20 cellular contexts compared by ENCODE assay signal in the genomic region with DNA sequence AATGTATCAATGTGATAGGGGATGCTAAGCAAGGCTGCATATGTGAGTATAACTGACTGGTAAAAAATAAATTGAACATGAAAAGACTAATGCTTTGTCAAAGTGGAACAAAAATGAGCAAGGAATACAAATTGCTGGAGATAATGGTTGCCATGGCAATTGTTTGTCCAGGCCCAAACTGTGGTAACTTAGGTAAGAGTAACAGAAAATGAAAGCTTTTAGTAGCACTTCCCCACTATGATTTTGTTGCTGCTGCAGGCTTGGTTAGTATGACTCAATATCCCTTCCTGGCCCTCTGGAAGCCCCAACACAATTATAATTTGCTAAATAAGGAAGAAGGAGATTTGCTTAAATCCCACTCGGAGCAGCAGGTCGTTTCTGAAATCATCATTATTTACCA.
DNase-seq lines count a peak whose midpoint lies in the region; ATAC-seq, FAIRE-seq and TF ChIP-seq lines count a peak whose summit lies in the region.
"Had no signal": no experiment of that assay in that cellular context is flagged by ENCODE, and none has a peak within 500 bp of the region (broad histone marks: within the 10 kb centered on the region; RNA-seq: fewer than 3 reads in every experiment).

No MANE protein-coding gene starts in this region.

- ATAC-seq in GM19324 (IDR thresholded peaks at IDR 0.05; ENCODE audit: low FRiP score, unreplicated experiment) (peak; percentile 67), K562 (no peak)
- ATAC-seq: A549; CD8-positive, alpha-beta T cell had no signal

- no peaks in the 10 kb centered on the region for H3K23me2 ChIP-seq in H9 (ENCODE audit: insufficient read length, low read depth, low read length, poor library complexity, severe bottlenecking)

- no peak overlapping the region for H3K18ac ChIP-seq in H9 (ENCODE audit: insufficient read length, low read depth, low read length)

- no peak overlapping the region for H2AK5ac ChIP-seq in H9 (ENCODE audit: insufficient read length, low read length)

- H4K20me1 ChIP-seq in OCI-LY3 (ENCODE audit: insufficient read depth, low read length) (no peaks in the 10 kb centered on the region), K562 (replicated peaks; ENCODE audit: control insufficient read depth, insufficient read depth, low read length) (no peaks in the 10 kb centered on the region), H9 (ENCODE audit: control insufficient read depth, insufficient read depth, insufficient read length) (no peaks in the 10 kb centered on the region)

- no peak overlapping the region for H4K8ac ChIP-seq in H9 (replicated peaks; ENCODE audit: insufficient read length, low read depth, low read length)

- H2AFZ ChIP-seq in OCI-LY3 (ENCODE audit: low read depth, low read length): peak overlapping the region; percentile 59; the same call in 1 of the 2 replicates
- H2AFZ ChIP-seq in K562 (ENCODE audit: low read depth, low read length): no peak overlapping the region
- H2AFZ ChIP-seq in H9 (ENCODE audit: low read length): no peak overlapping the region
- H2AFZ ChIP-seq: GM23248 had no signal

- H3K4me3 Mint-ChIP-seq in H9: no peak overlapping the region
- H3K4me3 Mint-ChIP-seq: CD8-positive, alpha-beta T cell had no signal

- H3K27ac ChIP-seq in OCI-LY3 (ENCODE audit: low read length) (no peak overlapping the region), K562 (ENCODE audit: extremely low read depth, low read depth, low read length) (no peak overlapping the region), H9 (ENCODE audit: insufficient read length, low read depth, low read length) (no peak overlapping the region)
- H3K27ac ChIP-seq: A549, C4-2B, GM23248 had no signal

- H3K9me3 ChIP-seq in OCI-LY3 (ENCODE audit: insufficient read depth, low read length) (no peaks in the 10 kb centered on the region), K562 (replicated peaks; ENCODE audit: control insufficient read depth, insufficient read depth, low read depth, low read length) (no peaks in the 10 kb centered on the region), H9 (ENCODE audit: control insufficient read depth, low read depth, low read length) (no peaks in the 10 kb centered on the region)
- H3K9me3 ChIP-seq: A549, BE2C had no signal

- no peak for TF ChIP-seq EP300 in K562 (IDR thresholded peaks at IDR 0.05; ENCODE audit: low read length)

- intact Hi-C loops in K562 (cut with micrococcal nuclease): no loop called here

- H2BK12ac ChIP-seq in H9 (ENCODE audit: insufficient read length, low read depth, low read length): no peak overlapping the region

- no peak overlapping the region for H2BK15ac ChIP-seq in H9 (ENCODE audit: low read depth, low read length)

- no peaks in the 10 kb centered on the region for H3K36me3 ChIP-seq in OCI-LY3 (replicated peaks; ENCODE audit: low read depth, low read length)
- H3K36me3 ChIP-seq in K562 (ENCODE audit: control insufficient read depth, insufficient read depth, low read length): no peaks in the 10 kb centered on the region
- H3K36me3 ChIP-seq: BE2C had no signal

- H3K4me1 ChIP-seq in OCI-LY3 (ENCODE audit: low read length) (peaks cover 27% of the 10 kb centered on the region), K562 (replicated peaks in 1 of 2; ENCODE audit: control insufficient read depth in 2 of 2, insufficient read depth in 2 of 2, low read length in 2 of 2) (no peaks in the 10 kb centered on the region), H9 (ENCODE audit: insufficient read depth, low read length) (no peaks in the 10 kb centered on the region)
- H3K4me1 ChIP-seq: A549 had no signal

- H3K27me3 ChIP-seq in OCI-LY3 (ENCODE audit: low read depth, low read length) (no peaks in the 10 kb centered on the region), K562 (ENCODE audit: control insufficient read depth in 2 of 2, insufficient read depth in 2 of 2, low read length in 2 of 2) (no peaks in the 10 kb centered on the region), H9 (ENCODE audit: insufficient read depth, low read length) (no peaks in the 10 kb centered on the region)
- H3K27me3 ChIP-seq: BE2C had no signal

- POLR2A ChIA-PET in K562 (lab: Yijun Ruan, JAX): no interaction called here

- FAIRE-seq in K562 (lab: Jason Lieb, UNC): no peak
- FAIRE-seq: A549, D721Med, H54 had no signal

- H3K9me3 Mint-ChIP-seq in H9: no peaks in the 10 kb centered on the region; a peak in 1 of 5 replicates
- H3K9me3 Mint-ChIP-seq: CD8-positive, alpha-beta T cell had no signal

- no peak overlapping the region for H3K14ac ChIP-seq in H9 (ENCODE audit: insufficient read depth, low read length)

- no peak for TF ChIP-seq RAD21 in K562 (CRISPR knock-in tag; conservative IDR thresholded peaks at IDR 0.05 in 1 of 2, IDR thresholded peaks at IDR 0.05 in 1 of 2)

- no peak overlapping the region for H2BK5ac ChIP-seq in H9 (ENCODE audit: insufficient read length, low read length)

- TF ChIP-seq CTCF in OCI-LY3 (IDR thresholded peaks at IDR 0.05; ENCODE audit: low read depth, low read length) (no peak), K562 (IDR thresholded peaks at IDR 0.05 in 2 of 3, conservative IDR thresholded peaks at IDR 0.05 in 1 of 3; ENCODE audit: insufficient read depth in 2 of 3, low read depth in 1 of 3, low read length in 3 of 3) (no peak), H9 (conservative IDR thresholded peaks at IDR 0.05) (no peak)

- no peaks in the 10 kb centered on the region for H3K36me3 Mint-ChIP-seq in H9 (ENCODE audit: insufficient read depth in 1 of 3, low read depth in 3 of 3)
- H3K36me3 Mint-ChIP-seq: CD8-positive, alpha-beta T cell had no signal

- no TSS peak for BruUV-seq in K562 (replicated peaks; lab: Mats Ljungman, UMichigan)

- WGBS in K562 (ENCODE audit: insufficient coverage, low coverage, missing lambda C conversion rate): 0% methylated on average over 2 of the region's 2 CpGs
- WGBS in H9 (ENCODE audit: extremely low coverage, insufficient read length, low lambda C conversion rate): no CpG with 5 or more reads among the region's 2 CpGs

- H3K9ac ChIP-seq in OCI-LY3 (ENCODE audit: low read length) (no peak overlapping the region), K562 (ENCODE audit: insufficient read depth in 1 of 2, low read depth in 2 of 2, low read length in 2 of 2) (no peak overlapping the region), H9 (ENCODE audit: extremely low read depth, insufficient read length, low read length) (no peak overlapping the region)
- H3K9ac ChIP-seq: GM23248 had no signal

- in situ Hi-C loops in K562 (cut with MboI): no loop called here

- no peak overlapping the region for H2BK20ac ChIP-seq in H9 (ENCODE audit: low read depth, low read length, poor library complexity, severe bottlenecking)

- H3K4me2 ChIP-seq in OCI-LY3 (ENCODE audit: low read length) (peak overlapping the region; percentile 40), K562 (ENCODE audit: insufficient read depth, low read length) (no peak overlapping the region), H9 (ENCODE audit: insufficient read depth, insufficient read length, low read length) (no peak overlapping the region)
- H3K4me2 ChIP-seq: A549 had no signal

- H3T11ph ChIP-seq in H9 (ENCODE audit: low read length): no peak overlapping the region

- H3K4me3 ChIP-seq in OCI-LY3 (ENCODE audit: low read length) (no peak overlapping the region), K562 (no peak overlapping the region)
- H3K4me3 ChIP-seq: A549, GM23248 had no signal

- peak; percentile 41 for DNase-seq in HT1080 (ENCODE audit: low read depth)
- no peak for DNase-seq in K562 (ENCODE audit: extremely low read depth in 1 of 4, low spot score in 3 of 4)
- DNase-seq in NCI-H1417 treated with DMSO at 0.1 percent for 48 hours (lab: John Stamatoyannopoulos, UW): no peak
- no peak for DNase-seq in H9
- DNase-seq in DMS79 treated with DMSO at 0.1 percent for 48 hours (lab: John Stamatoyannopoulos, UW): no peak
- DNase-seq in activated CD8-positive, alpha-beta memory T cell treated with anti-CD3 and anti-CD28 coated beads for 24 hours: no peak
- DNase-seq: BE2C; CD8-positive, alpha-beta T cell; COR-L47; DMS153; DND-41; GDM1; GM23248; Karpas-422 had no signal

- no peak overlapping the region for H4K5ac ChIP-seq in H9 (ENCODE audit: insufficient read length, low read depth, low read length)

- H3K4ac ChIP-seq in H9 (ENCODE audit: low read depth, low read length): no peak overlapping the region

- H4K91ac ChIP-seq in H9 (ENCODE audit: insufficient read length, low read depth, low read length): no peak overlapping the region

- CTCF ChIA-PET in K562 (lab: Yijun Ruan, JAX; ENCODE audit: low intra/inter-chr PET ratio): no interaction called here

- 0 out of 4 replicates have a peak, but pooled peaks cover 0 to 3% of the 10 kb centered on the region in 2 experiments for H3K4me1 Mint-ChIP-seq in H9

- no peak for TF ChIP-seq POLR2A in K562 (conservative IDR thresholded peaks at IDR 0.05)

- H3K23ac ChIP-seq in H9 (ENCODE audit: insufficient read length, low read depth, low read length): no peak overlapping the region

- H3K27me3 Mint-ChIP-seq in H9 (ENCODE audit: low read depth): 0 out of 2 replicates have a peak, but pooled peaks cover 2% of the 10 kb centered on the region

- H3K27ac Mint-ChIP-seq in H9: no peak overlapping the region
- H3K27ac Mint-ChIP-seq: CD8-positive, alpha-beta T cell had no signal

- H3K79me1 ChIP-seq in H9 (ENCODE audit: insufficient read depth, low read depth, low read length, poor library complexity, severe bottlenecking): no peaks in the 10 kb centered on the region

- no peaks in the 10 kb centered on the region for H3K9me1 ChIP-seq in K562 (ENCODE audit: control insufficient read depth, insufficient read depth, low read length)

- H2BK120ac ChIP-seq in H9 (ENCODE audit: low read depth, low read length, poor library complexity, severe bottlenecking): no peak overlapping the region

- no peak overlapping the region for H3K56ac ChIP-seq in H9 (ENCODE audit: insufficient read length, low read depth, low read length)

- H3K79me2 ChIP-seq in OCI-LY3 (ENCODE audit: low read length): no peaks in the 10 kb centered on the region
- no peaks in the 10 kb centered on the region for H3K79me2 ChIP-seq in K562 (ENCODE audit: control insufficient read depth, insufficient read depth, low read length)
- no peaks in the 10 kb centered on the region for H3K79me2 ChIP-seq in H9 (ENCODE audit: insufficient read depth, low read length)

TF ChIP-seq in K562, 482 proteins besides CTCF, POLR2A, EP300 and RAD21:
- TF ChIP-seq RFX1 (IDR thresholded peaks at IDR 0.05): peak; percentile 50
- TF ChIP-seq, protein P1, sequence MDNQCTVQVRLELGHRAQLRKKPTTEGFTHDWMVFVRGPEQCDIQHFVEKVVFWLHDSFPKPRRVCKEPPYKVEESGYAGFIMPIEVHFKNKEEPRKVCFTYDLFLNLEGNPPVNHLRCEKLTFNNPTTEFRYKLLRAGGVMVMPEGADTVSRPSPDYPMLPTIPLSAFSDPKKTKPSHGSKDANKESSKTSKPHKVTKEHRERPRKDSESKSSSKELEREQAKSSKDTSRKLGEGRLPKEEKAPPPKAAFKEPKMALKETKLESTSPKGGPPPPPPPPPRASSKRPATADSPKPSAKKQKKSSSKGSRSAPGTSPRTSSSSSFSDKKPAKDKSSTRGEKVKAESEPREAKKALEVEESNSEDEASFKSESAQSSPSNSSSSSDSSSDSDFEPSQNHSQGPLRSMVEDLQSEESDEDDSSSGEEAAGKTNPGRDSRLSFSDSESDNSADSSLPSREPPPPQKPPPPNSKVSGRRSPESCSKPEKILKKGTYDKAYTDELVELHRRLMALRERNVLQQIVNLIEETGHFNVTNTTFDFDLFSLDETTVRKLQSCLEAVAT (IDR thresholded peaks at IDR 0.05): no peak
- TF ChIP-seq TEAD2 (tag; IDR thresholded peaks at IDR 0.05): no peak
